ENCODE assay signal across 16 cellular contexts in genomic region chr17:66230918-66231543, GRCh38. TPM values are rescaled to one million over a fixed set of nuclear protein-coding genes. Genes with fewer than 3 reads are reported as not detected.
"Had no signal": no experiment of that assay in that cellular context is flagged by ENCODE, and none has a peak within 500 bp of the region (broad histone marks: within the 10 kb centered on the region; RNA-seq: fewer than 3 reads in every experiment).

No MANE protein-coding gene starts in this region.

- H3K4me1 ChIP-seq: psoas muscle, vagina had no signal

- DNase-seq: activated B cell treated with CpG ODN at 0.5 μM for 24 hours; activated CD4-positive, alpha-beta T cell treated with anti-CD3 and anti-CD28 coated beads, Interleukin-2, amount 50 U/mL, for 1 hour; activated effector memory CD4-positive, alpha-beta T cell treated with Interleukin-2 at 50 U/mL for 16 hours; brain microvascular endothelial cell; effector memory CD8-positive, alpha-beta T cell; mesendoderm; occipital lobe; psoas muscle; stimulated activated CD4-positive, alpha-beta T cell treated with anti-CD3 and anti-CD28 coated beads, Interleukin-2, amount 100 ng/mL, for 48 hours; stimulated activated CD8-positive, alpha-beta memory T cell treated with anti-CD3 and anti-CD28 coated beads, Interleukin-4, amount 100 ng/mL, for 48 hours had no signal

- H3K27me3 ChIP-seq: brain microvascular endothelial cell, vagina had no signal

- H3K4me3 ChIP-seq: psoas muscle, thoracic aorta, vagina had no signal

- FAIRE-seq: islet of Langerhans, TTC549 had no signal

- H3K9me3 ChIP-seq: psoas muscle, thoracic aorta, vagina had no signal

- H3K27ac ChIP-seq: brain microvascular endothelial cell, psoas muscle, thoracic aorta, vagina had no signal

- H3K36me3 ChIP-seq: brain microvascular endothelial cell, thoracic aorta, vagina had no signal

- ATAC-seq: activated naive CD4-positive, alpha-beta T cell treated with anti-CD3 and anti-CD28 coated beads, Interleukin-2, amount 50 U/mL, for 72 hours; effector memory CD8-positive, alpha-beta T cell; psoas muscle had no signal

RNA-seq across cellular contexts. Expression of gene APOH, which starts 1.8 kb away (rescaled TPM):
- total RNA-seq: activated B cell treated with CpG ODN at 0.5 μM for 24 hours; activated naive CD4-positive, alpha-beta T cell treated with anti-CD3 and anti-CD28 coated beads, Interleukin-2, amount 50 U/mL, for 72 hours; epithelial cell of proximal tubule; thoracic aorta; vagina had no signal
